Comparison of ENCODE assay signal across 2 cellular contexts in the genomic region with DNA sequence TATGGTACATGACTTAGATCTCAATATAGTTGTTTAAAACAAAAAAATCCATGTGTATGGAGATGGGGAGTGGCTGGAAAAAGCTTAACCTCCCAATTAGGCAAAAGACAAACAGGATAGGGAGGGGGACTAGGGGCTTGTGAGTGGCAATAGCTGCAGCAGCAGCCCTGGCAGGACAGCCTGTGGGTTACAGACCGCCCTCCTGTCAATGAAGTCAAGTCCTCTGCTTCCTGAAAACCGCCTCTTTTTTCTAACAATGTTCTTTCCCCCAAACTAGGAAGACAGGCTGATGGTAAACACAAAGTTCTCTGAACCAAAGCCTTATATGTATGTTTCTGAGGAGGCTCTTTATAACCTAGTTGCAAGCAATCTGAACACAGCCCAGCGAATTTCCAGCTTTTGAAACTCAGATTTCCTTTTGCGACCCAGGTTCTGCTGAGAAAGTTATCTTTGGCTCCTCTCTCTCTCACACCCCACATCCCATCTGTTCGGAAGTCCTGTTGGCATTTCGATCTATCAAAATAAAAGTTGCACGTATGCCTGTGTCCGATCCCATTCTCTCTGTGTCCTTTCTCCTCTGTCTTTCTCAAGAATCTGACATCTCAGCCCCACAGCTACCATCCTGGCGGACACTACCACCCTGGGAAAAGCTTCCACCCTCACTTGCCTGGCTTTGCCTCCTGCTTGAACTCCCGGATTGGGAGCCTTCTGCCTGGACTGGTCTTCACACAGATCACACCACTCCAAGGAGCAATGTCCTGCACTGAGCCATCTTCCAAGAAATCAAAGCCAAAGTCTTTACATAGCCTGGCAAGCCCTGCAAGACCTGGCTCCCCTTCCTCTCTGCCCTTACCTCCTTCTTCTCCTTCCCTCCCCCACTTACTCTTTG.
TF ChIP-seq lines count a peak whose summit lies in the region.

No MANE protein-coding gene starts in this region.

TF ChIP-seq in IMR-90, 13 proteins besides CTCF, POLR2A, EP300 and RAD21:
- TF ChIP-seq CEBPB (IDR thresholded peaks at IDR 0.05; ENCODE audit: low read depth, low read length), result no peak
- TF ChIP-seq BHLHE40 (IDR thresholded peaks at IDR 0.05; ENCODE audit: low read depth, low read length), result no peak
- TF ChIP-seq MXI1 (IDR thresholded peaks at IDR 0.05; ENCODE audit: borderline replicate concordance, low read depth, low read length), result no peak
- TF ChIP-seq MAFK (IDR thresholded peaks at IDR 0.05; ENCODE audit: low read depth, low read length), result no peak
- TF ChIP-seq, protein P1, sequence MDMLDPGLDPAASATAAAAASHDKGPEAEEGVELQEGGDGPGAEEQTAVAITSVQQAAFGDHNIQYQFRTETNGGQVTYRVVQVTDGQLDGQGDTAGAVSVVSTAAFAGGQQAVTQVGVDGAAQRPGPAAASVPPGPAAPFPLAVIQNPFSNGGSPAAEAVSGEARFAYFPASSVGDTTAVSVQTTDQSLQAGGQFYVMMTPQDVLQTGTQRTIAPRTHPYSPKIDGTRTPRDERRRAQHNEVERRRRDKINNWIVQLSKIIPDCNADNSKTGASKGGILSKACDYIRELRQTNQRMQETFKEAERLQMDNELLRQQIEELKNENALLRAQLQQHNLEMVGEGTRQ (IDR thresholded peaks at IDR 0.05; ENCODE audit: low read depth, low read length), result no peak
- no peak for TF ChIP-seq MAZ (IDR thresholded peaks at IDR 0.05; ENCODE audit: borderline replicate concordance, low read depth, low read length)
- no peak for TF ChIP-seq RFX5 (IDR thresholded peaks at IDR 0.05; ENCODE audit: low read depth, low read length)
- TF ChIP-seq, protein P2, sequence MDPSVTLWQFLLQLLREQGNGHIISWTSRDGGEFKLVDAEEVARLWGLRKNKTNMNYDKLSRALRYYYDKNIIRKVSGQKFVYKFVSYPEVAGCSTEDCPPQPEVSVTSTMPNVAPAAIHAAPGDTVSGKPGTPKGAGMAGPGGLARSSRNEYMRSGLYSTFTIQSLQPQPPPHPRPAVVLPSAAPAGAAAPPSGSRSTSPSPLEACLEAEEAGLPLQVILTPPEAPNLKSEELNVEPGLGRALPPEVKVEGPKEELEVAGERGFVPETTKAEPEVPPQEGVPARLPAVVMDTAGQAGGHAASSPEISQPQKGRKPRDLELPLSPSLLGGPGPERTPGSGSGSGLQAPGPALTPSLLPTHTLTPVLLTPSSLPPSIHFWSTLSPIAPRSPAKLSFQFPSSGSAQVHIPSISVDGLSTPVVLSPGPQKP (IDR thresholded peaks at IDR 0.05; ENCODE audit: borderline replicate concordance, low read depth, low read length), result no peak
- no peak for TF ChIP-seq NFE2L2 (IDR thresholded peaks at IDR 0.05; ENCODE audit: low read depth, low read length)
- no peak for TF ChIP-seq RCOR1 (IDR thresholded peaks at IDR 0.05; ENCODE audit: insufficient replicate concordance, low read length)
- no peak for TF ChIP-seq CHD1 (IDR thresholded peaks at IDR 0.05; ENCODE audit: low read depth, low read length)
- no peak for TF ChIP-seq SMC3 (IDR thresholded peaks at IDR 0.05; ENCODE audit: low read depth, low read length)
- no peak for TF ChIP-seq FOS (IDR thresholded peaks at IDR 0.05; ENCODE audit: low read depth, low read length)

TF ChIP-seq in HepG2, 621 proteins besides CTCF, POLR2A, EP300 and RAD21:
- TF ChIP-seq ZNF24 (IDR thresholded peaks at IDR 0.05), result no peak
- TF ChIP-seq ZKSCAN5 (CRISPR knock-in tag; IDR thresholded peaks at IDR 0.05), result no peak
- TF ChIP-seq CBX1 (IDR thresholded peaks at IDR 0.05; ENCODE audit: low read depth), result no peak
- no peak for TF ChIP-seq MLLT10 (CRISPR knock-in tag; IDR thresholded peaks at IDR 0.05)
- TF ChIP-seq, protein P3, sequence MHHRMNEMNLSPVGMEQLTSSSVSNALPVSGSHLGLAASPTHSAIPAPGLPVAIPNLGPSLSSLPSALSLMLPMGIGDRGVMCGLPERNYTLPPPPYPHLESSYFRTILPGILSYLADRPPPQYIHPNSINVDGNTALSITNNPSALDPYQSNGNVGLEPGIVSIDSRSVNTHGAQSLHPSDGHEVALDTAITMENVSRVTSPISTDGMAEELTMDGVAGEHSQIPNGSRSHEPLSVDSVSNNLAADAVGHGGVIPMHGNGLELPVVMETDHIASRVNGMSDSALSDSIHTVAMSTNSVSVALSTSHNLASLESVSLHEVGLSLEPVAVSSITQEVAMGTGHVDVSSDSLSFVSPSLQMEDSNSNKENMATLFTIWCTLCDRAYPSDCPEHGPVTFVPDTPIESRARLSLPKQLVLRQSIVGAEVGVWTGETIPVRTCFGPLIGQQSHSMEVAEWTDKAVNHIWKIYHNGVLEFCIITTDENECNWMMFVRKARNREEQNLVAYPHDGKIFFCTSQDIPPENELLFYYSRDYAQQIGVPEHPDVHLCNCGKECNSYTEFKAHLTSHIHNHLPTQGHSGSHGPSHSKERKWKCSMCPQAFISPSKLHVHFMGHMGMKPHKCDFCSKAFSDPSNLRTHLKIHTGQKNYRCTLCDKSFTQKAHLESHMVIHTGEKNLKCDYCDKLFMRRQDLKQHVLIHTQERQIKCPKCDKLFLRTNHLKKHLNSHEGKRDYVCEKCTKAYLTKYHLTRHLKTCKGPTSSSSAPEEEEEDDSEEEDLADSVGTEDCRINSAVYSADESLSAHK (CRISPR knock-in tag; IDR thresholded peaks at IDR 0.05; ENCODE audit: borderline replicate concordance), result no peak
- TF ChIP-seq, protein P4, sequence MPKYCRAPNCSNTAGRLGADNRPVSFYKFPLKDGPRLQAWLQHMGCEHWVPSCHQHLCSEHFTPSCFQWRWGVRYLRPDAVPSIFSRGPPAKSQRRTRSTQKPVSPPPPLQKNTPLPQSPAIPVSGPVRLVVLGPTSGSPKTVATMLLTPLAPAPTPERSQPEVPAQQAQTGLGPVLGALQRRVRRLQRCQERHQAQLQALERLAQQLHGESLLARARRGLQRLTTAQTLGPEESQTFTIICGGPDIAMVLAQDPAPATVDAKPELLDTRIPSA (CRISPR knock-in tag; IDR thresholded peaks at IDR 0.05; ENCODE audit: borderline replicate concordance), result no peak
- no peak for TF ChIP-seq ZNF652 (CRISPR knock-in tag; IDR thresholded peaks at IDR 0.05; ENCODE audit: borderline replicate concordance, low read depth)
- no peak for TF ChIP-seq MIER3 (CRISPR knock-in tag; IDR thresholded peaks at IDR 0.05; ENCODE audit: borderline replicate concordance)
- no peak for TF ChIP-seq KLF12 (CRISPR knock-in tag; IDR thresholded peaks at IDR 0.05; ENCODE audit: borderline replicate concordance)
- no peak for TF ChIP-seq ATF7 (IDR thresholded peaks at IDR 0.05)
- TF ChIP-seq ATF7 (CRISPR knock-in tag; IDR thresholded peaks at IDR 0.05), result no peak
- no peak for TF ChIP-seq FOXA1 (IDR thresholded peaks at IDR 0.05)
- TF ChIP-seq FOXA1 (CRISPR knock-in tag; IDR thresholded peaks at IDR 0.05), result no peak
- TF ChIP-seq TBL1XR1 (IDR thresholded peaks at IDR 0.05; ENCODE audit: borderline replicate concordance, low read length, partially characterized antibody), result no peak
- TF ChIP-seq, protein P5, sequence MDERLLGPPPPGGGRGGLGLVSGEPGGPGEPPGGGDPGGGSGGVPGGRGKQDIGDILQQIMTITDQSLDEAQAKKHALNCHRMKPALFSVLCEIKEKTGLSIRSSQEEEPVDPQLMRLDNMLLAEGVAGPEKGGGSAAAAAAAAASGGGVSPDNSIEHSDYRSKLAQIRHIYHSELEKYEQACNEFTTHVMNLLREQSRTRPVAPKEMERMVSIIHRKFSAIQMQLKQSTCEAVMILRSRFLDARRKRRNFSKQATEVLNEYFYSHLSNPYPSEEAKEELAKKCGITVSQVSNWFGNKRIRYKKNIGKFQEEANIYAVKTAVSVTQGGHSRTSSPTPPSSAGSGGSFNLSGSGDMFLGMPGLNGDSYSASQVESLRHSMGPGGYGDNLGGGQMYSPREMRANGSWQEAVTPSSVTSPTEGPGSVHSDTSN (CRISPR knock-in tag; IDR thresholded peaks at IDR 0.05), result no peak
- no peak for TF ChIP-seq ARNTL (CRISPR knock-in tag; IDR thresholded peaks at IDR 0.05)
- TF ChIP-seq ZBTB3 (CRISPR knock-in tag; IDR thresholded peaks at IDR 0.05; ENCODE audit: borderline replicate concordance, low read depth), result no peak
